ENCODE assay signal across 8 cellular contexts in the genomic region with DNA sequence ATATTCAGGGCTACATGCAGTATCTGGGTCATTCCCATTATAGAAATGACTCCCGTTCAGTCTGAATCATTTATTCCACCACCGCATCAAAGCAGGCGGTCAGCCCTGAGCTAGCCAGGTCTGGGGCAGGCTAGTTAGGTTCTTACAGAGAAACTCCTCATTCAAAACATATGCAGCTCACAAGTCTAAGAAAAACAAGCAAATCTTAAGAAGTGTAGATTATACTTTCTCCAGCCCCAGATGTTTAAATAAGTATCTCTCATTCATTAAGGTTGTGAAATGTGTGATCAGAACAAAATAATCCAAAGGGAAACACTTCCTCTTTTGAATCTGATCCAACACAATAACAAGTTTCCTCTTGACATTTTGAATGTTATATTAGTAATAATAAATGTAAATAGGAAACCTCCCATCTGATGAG.
DNase-seq lines count a peak whose midpoint lies in the region; ATAC-seq, FAIRE-seq and TF ChIP-seq lines count a peak whose summit lies in the region.

No MANE protein-coding gene starts in this region.

- H3K9me3 ChIP-seq in PC-3 (ENCODE audit: low read length) (no peaks in the 10 kb centered on the region), mucosa of descending colon (no peaks in the 10 kb centered on the region)

- H3K4me2 ChIP-seq in PC-3 (ENCODE audit: low read length), result peak overlapping the region; percentile 84

- H3K4me3 ChIP-seq in PC-3 (ENCODE audit: low read length) (peak overlapping the region; percentile 64), bronchial epithelial cell (ENCODE audit: low read depth, low read length) (peak overlapping the region; percentile 46), mucosa of descending colon (no peak overlapping the region)

- peaks cover 10% of the 10 kb centered on the region for H3F3A ChIP-seq in PC-3 (ENCODE audit: low read length, unreplicated experiment)

- CTCF ChIA-PET in PC-3 (lab: Charles Lee), result no interaction called here

- H3K79me2 ChIP-seq in PC-3 (ENCODE audit: low read length), result peaks cover 19% of the 10 kb centered on the region

- TF ChIP-seq CTCF in PC-3 (conservative IDR thresholded peaks at IDR 0.05; ENCODE audit: low read depth, low read length) (no peak), bronchial epithelial cell (IDR thresholded peaks at IDR 0.05; ENCODE audit: insufficient read depth, low read length, severe bottlenecking) (no peak), nephron progenitor cell (IDR thresholded peaks at IDR 0.05) (no peak), mucosa of descending colon (IDR thresholded peaks at IDR 0.05) (no peak)

- H3K36me3 Mint-ChIP-seq in nephron progenitor cell (ENCODE audit: low read depth), result peaks cover 7% of the 10 kb centered on the region

- intact Hi-C loops in PC-3 (cut with micrococcal nuclease), result loop anchor here (2.0 to 10.0 kb wide), 6 partner anchors 25 to 441 kb away; no protein-coding TSS in a partner anchor
- intact Hi-C loops in mucosa of descending colon (cut with DNase I, micrococcal nuclease), result no loop called here

- H3K9me3 Mint-ChIP-seq in nephron progenitor cell, result no peaks in the 10 kb centered on the region

- DNase-seq in AG20443 (ENCODE audit: low spot score) (peak; percentile 70), PC-3 (peak; percentile 87), bronchial epithelial cell (ENCODE audit: low read depth) (peak; percentile 85), nephron progenitor cell (no peak), NCI-H526 (lab: John Stamatoyannopoulos, UW) (no peak), NCI-H510A treated with DMSO at 0.1 percent for 48 hours (lab: John Stamatoyannopoulos, UW) (no peak), mucosa of descending colon (no peak)

- H3K9ac ChIP-seq in PC-3 (ENCODE audit: low read length), result peak overlapping the region; percentile 79

- peak overlapping the region; percentile 97 for H3K27ac ChIP-seq in PC-3 (ENCODE audit: low read length)

- 0 out of 2 replicates have a peak, but pooled peaks have one; percentile 3 for ATAC-seq in PC-3
- no peak for ATAC-seq in mucosa of descending colon
- ATAC-seq in HG02623 (IDR thresholded peaks at IDR 0.05; ENCODE audit: unreplicated experiment), result no peak

- H3K4me1 ChIP-seq in PC-3 (ENCODE audit: insufficient read depth, low read length) (peaks cover 56% of the 10 kb centered on the region), mucosa of descending colon (ENCODE audit: low read depth) (peaks cover 8% of the 10 kb centered on the region)

- H4K20me1 ChIP-seq in PC-3 (ENCODE audit: low read length), result no peaks in the 10 kb centered on the region

- no peaks in the 10 kb centered on the region for H3K27me3 Mint-ChIP-seq in nephron progenitor cell (ENCODE audit: low read depth, poor library complexity)

- H3K4me3 Mint-ChIP-seq in nephron progenitor cell, result peak overlapping the region; percentile 94

- no TSS peak for BruUV-seq in PC-3 (replicated peaks; lab: Mats Ljungman, UMichigan)

- no peak for FAIRE-seq in bronchial epithelial cell (lab: Jason Lieb, UNC)

- peak overlapping the region; percentile 52 for H3K27ac Mint-ChIP-seq in nephron progenitor cell

- H3K36me3 ChIP-seq in PC-3 (ENCODE audit: low read depth, low read length) (peaks cover 9% of the 10 kb centered on the region), bronchial epithelial cell (ENCODE audit: control insufficient read depth, insufficient read depth, low read length) (no peaks in the 10 kb centered on the region), mucosa of descending colon (ENCODE audit: low read depth) (no peaks in the 10 kb centered on the region)

- no peaks in the 10 kb centered on the region for H3K27me3 ChIP-seq in PC-3 (ENCODE audit: low read length)
- H3K27me3 ChIP-seq in bronchial epithelial cell (ENCODE audit: control insufficient read depth, insufficient read depth, low read length), result no peaks in the 10 kb centered on the region

- POLR2A ChIA-PET in PC-3 (lab: Charles Lee; ENCODE audit: unreplicated experiment), result interaction anchor here (0.6 to 1.0 kb wide), 3 partner anchors 70 to 107 kb away, joined by 6 to 11 read pairs (median 7); no protein-coding TSS in a partner anchor

- H3K9me2 ChIP-seq in PC-3 (replicated peaks; ENCODE audit: low read length), result no peaks in the 10 kb centered on the region

- peak overlapping the region; percentile 29; the same call in 1 of the 2 replicates for H2AFZ ChIP-seq in PC-3 (ENCODE audit: low read length)

- peaks cover 67% of the 10 kb centered on the region for H3K4me1 Mint-ChIP-seq in nephron progenitor cell

Comparison
In these comparisons a context has a peak if more than half of its experiments do, and no peak if none do; other contexts are left out.
1. DNase-seq: peak in AG20443 (single experiment), PC-3 (single experiment) and bronchial epithelial cell (single experiment); none in nephron progenitor cell (single experiment), NCI-H526 (0 of 2), NCI-H510A treated with DMSO at 0.1 percent for 48 hours (single experiment) and mucosa of descending colon (0 of 3).